ENCODE assay signal across 11 cellular contexts in the genomic region with DNA sequence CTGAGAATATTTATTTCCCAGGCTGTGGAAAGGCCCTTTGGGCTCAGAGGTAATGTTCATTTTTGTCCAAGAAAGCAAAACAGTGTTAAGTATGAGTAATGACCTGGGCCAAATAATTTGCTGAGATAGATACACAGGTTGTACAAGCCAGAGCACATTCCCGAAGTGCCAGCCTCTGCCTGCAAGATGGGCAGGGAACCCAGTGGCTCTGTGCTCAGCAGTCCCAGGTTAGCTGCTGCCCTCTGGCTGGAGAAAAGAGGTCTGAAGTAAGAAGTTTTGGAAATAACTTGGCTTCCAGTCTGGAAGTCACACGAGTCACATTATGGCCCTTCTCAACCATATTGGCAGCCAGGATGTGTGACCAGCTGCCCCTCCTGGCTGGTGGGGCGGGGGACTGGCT. TPM values are rescaled to one million over a fixed set of nuclear protein-coding genes. Genes with fewer than 3 reads are reported as not detected.
DNase-seq lines count a peak whose midpoint lies in the region; ATAC-seq and TF ChIP-seq lines count a peak whose summit lies in the region.
"Had no signal": no experiment of that assay in that cellular context is flagged by ENCODE, and none has a peak within 500 bp of the region (broad histone marks: within the 10 kb centered on the region; RNA-seq: fewer than 3 reads in every experiment).

No MANE protein-coding gene starts in this region.

- DNase-seq in Caco-2 (peak; percentile 38 to 39), RWPE1 (ENCODE audit: low spot score) (peak; percentile 79), fibroblast of pulmonary artery (ENCODE audit: low read depth) (peak; percentile 48), myocyte (ENCODE audit: low read depth) (peak; percentile 60)
- no peak for DNase-seq in activated CD4-positive, alpha-beta T cell treated with anti-CD3 and anti-CD28 coated beads, Interleukin-2, amount 10 ng/mL, durations not matched to agents 7 days and 5 days
- no peak for DNase-seq in stimulated activated CD4-positive, alpha-beta T cell treated with anti-CD3 and anti-CD28 coated beads, Interleukin-1b, Interleukin-23, amount 100 ng/mL, for 48 hours
- DNase-seq: activated T-cell treated with anti-CD3 and anti-CD28 coated beads for 4 hours, DMS79, NCI-H187 treated with DMSO at 0.1 percent for 48 hours had no signal

- no peaks in the 10 kb centered on the region for H3K4me1 ChIP-seq in Caco-2

- intact Hi-C loops in Caco-2 (cut with micrococcal nuclease; ENCODE audit: unreplicated experiment) = loop anchor here (1.0 to 2.0 kb wide), 2 partner anchors 15 to 51 kb away; no protein-coding TSS in a partner anchor

- no peak for ATAC-seq in HG03457 (IDR thresholded peaks at IDR 0.05; ENCODE audit: unreplicated experiment)
- no peak for ATAC-seq in HG02981 (IDR thresholded peaks at IDR 0.05; ENCODE audit: unreplicated experiment)

- no peaks in the 10 kb centered on the region for H3K9me3 ChIP-seq in Caco-2

- no peaks in the 10 kb centered on the region for H3K27me3 ChIP-seq in Caco-2 (replicated peaks; ENCODE audit: control insufficient read depth, insufficient read depth, low read length)

- TF ChIP-seq CTCF in Caco-2 (IDR thresholded peaks at IDR 0.05; ENCODE audit: insufficient read depth in 1 of 2, low read depth in 1 of 2, low read length in 1 of 2, severe bottlenecking in 1 of 2, unreplicated experiment in 1 of 2) (peak in 1 of 2 experiments; percentile 21), RWPE1 (conservative IDR thresholded peaks at IDR 0.05; ENCODE audit: low read depth) (peak; percentile 82), fibroblast of pulmonary artery (IDR thresholded peaks at IDR 0.05; ENCODE audit: low read length, missing control alignments) (peak; percentile 44)

- H3K27me3 Mint-ChIP-seq in Caco-2 (ENCODE audit: insufficient read depth, unreplicated experiment) = no peaks in the 10 kb centered on the region
- no peaks in the 10 kb centered on the region for H3K27me3 Mint-ChIP-seq in activated CD4-positive, alpha-beta T cell treated with anti-CD3 and anti-CD28 coated beads, Interleukin-2, amount 10 ng/mL, durations not matched to agents 7 days and 5 days

- H3K9me3 Mint-ChIP-seq in Caco-2 (ENCODE audit: unreplicated experiment) = no peaks in the 10 kb centered on the region
- no peaks in the 10 kb centered on the region for H3K9me3 Mint-ChIP-seq in activated CD4-positive, alpha-beta T cell treated with anti-CD3 and anti-CD28 coated beads, Interleukin-2, amount 10 ng/mL, durations not matched to agents 7 days and 5 days

- H3K4me1 Mint-ChIP-seq in Caco-2 (ENCODE audit: low read depth, unreplicated experiment) = no peaks in the 10 kb centered on the region
- H3K4me1 Mint-ChIP-seq in activated CD4-positive, alpha-beta T cell treated with anti-CD3 and anti-CD28 coated beads, Interleukin-2, amount 10 ng/mL, durations not matched to agents 7 days and 5 days = no peaks in the 10 kb centered on the region

- POLR2A ChIA-PET in Caco-2 (lab: Charles Lee) (no interaction called here), RWPE1 (lab: Yijun Ruan, JAX; ENCODE audit: low non-redundant PET) (no interaction called here)
- POLR2A ChIA-PET in activated CD4-positive, alpha-beta T cell treated with anti-CD3 and anti-CD28 coated beads, Interleukin-2, amount 10 ng/mL, durations not matched to agents 7 days and 5 days (lab: Charles Lee) = no interaction called here

- CTCF ChIA-PET in Caco-2 (lab: Charles Lee) (interaction anchor here (0.9 to 1.3 kb wide), 2 partner anchors 31 to 52 kb away, joined by 3 to 7 read pairs; no protein-coding TSS in a partner anchor), RWPE1 (lab: Yijun Ruan, JAX) (interaction anchor here (0.5 to 3.5 kb wide), 13 partner anchors 14 to 729 kb away, joined by 3 to 61 read pairs (median 4); no protein-coding TSS in a partner anchor)
- CTCF ChIA-PET in activated CD4-positive, alpha-beta T cell treated with anti-CD3 and anti-CD28 coated beads, Interleukin-2, amount 10 ng/mL, durations not matched to agents 7 days and 5 days (lab: Charles Lee) = no interaction called here

- no peaks in the 10 kb centered on the region for H3K36me3 Mint-ChIP-seq in Caco-2 (ENCODE audit: insufficient read depth, unreplicated experiment)
- H3K36me3 Mint-ChIP-seq in activated CD4-positive, alpha-beta T cell treated with anti-CD3 and anti-CD28 coated beads, Interleukin-2, amount 10 ng/mL, durations not matched to agents 7 days and 5 days (ENCODE audit: low read depth) = no peaks in the 10 kb centered on the region

- BruUV-seq in Caco-2 (replicated peaks; lab: Mats Ljungman, UMichigan) = no TSS peak

- H3K36me3 ChIP-seq in Caco-2 (ENCODE audit: control insufficient read depth, insufficient read depth, low read length) = no peaks in the 10 kb centered on the region

- peak overlapping the region; percentile 74 for H3K27ac ChIP-seq in RWPE1

- no peak overlapping the region for H3K4me3 ChIP-seq in Caco-2 (ENCODE audit: low read depth, low read length)
- no peak overlapping the region for H3K4me3 ChIP-seq in fibroblast of pulmonary artery (replicated peaks; ENCODE audit: low read depth, low read length)

- no peak overlapping the region for H3K27ac Mint-ChIP-seq in Caco-2 (ENCODE audit: unreplicated experiment)
- no peak overlapping the region for H3K27ac Mint-ChIP-seq in activated CD4-positive, alpha-beta T cell treated with anti-CD3 and anti-CD28 coated beads, Interleukin-2, amount 10 ng/mL, durations not matched to agents 7 days and 5 days

- H3K4me3 Mint-ChIP-seq in Caco-2 (ENCODE audit: unreplicated experiment) = no peak overlapping the region
- H3K4me3 Mint-ChIP-seq in activated CD4-positive, alpha-beta T cell treated with anti-CD3 and anti-CD28 coated beads, Interleukin-2, amount 10 ng/mL, durations not matched to agents 7 days and 5 days = no peak overlapping the region

RNA-seq across cellular contexts. Expression of gene MYZAP, which starts 20.2 kb away (rescaled TPM):
- total RNA-seq in Caco-2 (2022) = 4.3 and 6.4 TPM in 2 replicates
- total RNA-seq in myocyte = 1.5 and 3.9 TPM in 2 replicates
- 0.57 TPM for polyA plus RNA-seq in myocyte (2012)
- not detected for total RNA-seq in activated CD4-positive, alpha-beta T cell treated with anti-CD3 and anti-CD28 coated beads, Interleukin-2, amount 10 ng/mL, durations not matched to agents 7 days and 5 days

Comparison
In these comparisons a context has a peak if more than half of its experiments do, and no peak if none do; other contexts are left out.
1. DNase-seq: peak in Caco-2 (2 of 2), RWPE1 (single experiment), fibroblast of pulmonary artery (single experiment) and myocyte (single experiment); none in activated CD4-positive, alpha-beta T cell treated with anti-CD3 and anti-CD28 coated beads, Interleukin-2, amount 10 ng/mL, durations not matched to agents 7 days and 5 days (single experiment) and stimulated activated CD4-positive, alpha-beta T cell treated with anti-CD3 and anti-CD28 coated beads, Interleukin-1b, Interleukin-23, amount 100 ng/mL, for 48 hours (single experiment).